In the genomic region with DNA sequence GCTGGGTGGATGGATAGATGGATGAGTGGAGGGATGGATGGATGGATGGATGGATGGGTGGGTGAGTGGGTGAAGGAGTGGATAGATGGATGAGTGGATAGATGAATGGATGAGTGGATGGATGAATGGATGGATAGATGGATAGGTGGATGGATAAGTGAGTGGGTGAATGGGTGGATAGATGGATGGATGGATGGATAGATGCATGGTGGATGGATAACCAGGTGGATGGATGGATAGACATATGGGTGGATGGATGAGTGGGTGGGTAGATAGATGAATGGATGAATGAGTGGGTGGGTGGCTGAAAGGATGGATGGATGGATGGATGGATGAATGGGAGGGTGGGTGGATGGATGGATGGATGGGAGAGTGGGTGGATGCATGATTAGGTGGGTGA, we compare ENCODE assay signal across 2 cellular contexts.
TF ChIP-seq lines count a peak whose summit lies in the region.

No MANE protein-coding gene starts in this region.

TF ChIP-seq in HEK293, 187 proteins besides CTCF, POLR2A, EP300 and RAD21:
- TF ChIP-seq, protein P1, sequence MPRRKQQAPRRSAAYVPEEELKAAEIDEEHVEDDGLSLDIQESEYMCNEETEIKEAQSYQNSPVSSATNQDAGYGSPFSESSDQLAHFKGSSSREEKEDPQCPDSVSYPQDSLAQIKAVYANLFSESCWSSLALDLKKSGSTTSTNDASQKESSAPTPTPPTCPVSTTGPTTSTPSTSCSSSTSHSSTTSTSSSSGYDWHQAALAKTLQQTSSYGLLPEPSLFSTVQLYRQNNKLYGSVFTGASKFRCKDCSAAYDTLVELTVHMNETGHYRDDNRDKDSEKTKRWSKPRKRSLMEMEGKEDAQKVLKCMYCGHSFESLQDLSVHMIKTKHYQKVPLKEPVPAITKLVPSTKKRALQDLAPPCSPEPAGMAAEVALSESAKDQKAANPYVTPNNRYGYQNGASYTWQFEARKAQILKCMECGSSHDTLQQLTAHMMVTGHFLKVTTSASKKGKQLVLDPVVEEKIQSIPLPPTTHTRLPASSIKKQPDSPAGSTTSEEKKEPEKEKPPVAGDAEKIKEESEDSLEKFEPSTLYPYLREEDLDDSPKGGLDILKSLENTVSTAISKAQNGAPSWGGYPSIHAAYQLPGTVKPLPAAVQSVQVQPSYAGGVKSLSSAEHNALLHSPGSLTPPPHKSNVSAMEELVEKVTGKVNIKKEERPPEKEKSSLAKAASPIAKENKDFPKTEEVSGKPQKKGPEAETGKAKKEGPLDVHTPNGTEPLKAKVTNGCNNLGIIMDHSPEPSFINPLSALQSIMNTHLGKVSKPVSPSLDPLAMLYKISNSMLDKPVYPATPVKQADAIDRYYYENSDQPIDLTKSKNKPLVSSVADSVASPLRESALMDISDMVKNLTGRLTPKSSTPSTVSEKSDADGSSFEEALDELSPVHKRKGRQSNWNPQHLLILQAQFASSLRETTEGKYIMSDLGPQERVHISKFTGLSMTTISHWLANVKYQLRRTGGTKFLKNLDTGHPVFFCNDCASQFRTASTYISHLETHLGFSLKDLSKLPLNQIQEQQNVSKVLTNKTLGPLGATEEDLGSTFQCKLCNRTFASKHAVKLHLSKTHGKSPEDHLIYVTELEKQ (tag by site-specific recombination; IDR thresholded peaks at IDR 0.05; ENCODE audit: borderline replicate concordance): no peak
- TF ChIP-seq, protein P2, sequence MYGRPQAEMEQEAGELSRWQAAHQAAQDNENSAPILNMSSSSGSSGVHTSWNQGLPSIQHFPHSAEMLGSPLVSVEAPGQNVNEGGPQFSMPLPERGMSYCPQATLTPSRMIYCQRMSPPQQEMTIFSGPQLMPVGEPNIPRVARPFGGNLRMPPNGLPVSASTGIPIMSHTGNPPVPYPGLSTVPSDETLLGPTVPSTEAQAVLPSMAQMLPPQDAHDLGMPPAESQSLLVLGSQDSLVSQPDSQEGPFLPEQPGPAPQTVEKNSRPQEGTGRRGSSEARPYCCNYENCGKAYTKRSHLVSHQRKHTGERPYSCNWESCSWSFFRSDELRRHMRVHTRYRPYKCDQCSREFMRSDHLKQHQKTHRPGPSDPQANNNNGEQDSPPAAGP (tag by site-specific recombination; IDR thresholded peaks at IDR 0.05): no peak
- no peak for TF ChIP-seq YY2 (tag by site-specific recombination; IDR thresholded peaks at IDR 0.05)
- TF ChIP-seq ZNF776 (tag by site-specific recombination; IDR thresholded peaks at IDR 0.05; ENCODE audit: borderline replicate concordance): no peak
- TF ChIP-seq ZNF324 (tag by site-specific recombination; IDR thresholded peaks at IDR 0.05): no peak
- TF ChIP-seq, protein P3, sequence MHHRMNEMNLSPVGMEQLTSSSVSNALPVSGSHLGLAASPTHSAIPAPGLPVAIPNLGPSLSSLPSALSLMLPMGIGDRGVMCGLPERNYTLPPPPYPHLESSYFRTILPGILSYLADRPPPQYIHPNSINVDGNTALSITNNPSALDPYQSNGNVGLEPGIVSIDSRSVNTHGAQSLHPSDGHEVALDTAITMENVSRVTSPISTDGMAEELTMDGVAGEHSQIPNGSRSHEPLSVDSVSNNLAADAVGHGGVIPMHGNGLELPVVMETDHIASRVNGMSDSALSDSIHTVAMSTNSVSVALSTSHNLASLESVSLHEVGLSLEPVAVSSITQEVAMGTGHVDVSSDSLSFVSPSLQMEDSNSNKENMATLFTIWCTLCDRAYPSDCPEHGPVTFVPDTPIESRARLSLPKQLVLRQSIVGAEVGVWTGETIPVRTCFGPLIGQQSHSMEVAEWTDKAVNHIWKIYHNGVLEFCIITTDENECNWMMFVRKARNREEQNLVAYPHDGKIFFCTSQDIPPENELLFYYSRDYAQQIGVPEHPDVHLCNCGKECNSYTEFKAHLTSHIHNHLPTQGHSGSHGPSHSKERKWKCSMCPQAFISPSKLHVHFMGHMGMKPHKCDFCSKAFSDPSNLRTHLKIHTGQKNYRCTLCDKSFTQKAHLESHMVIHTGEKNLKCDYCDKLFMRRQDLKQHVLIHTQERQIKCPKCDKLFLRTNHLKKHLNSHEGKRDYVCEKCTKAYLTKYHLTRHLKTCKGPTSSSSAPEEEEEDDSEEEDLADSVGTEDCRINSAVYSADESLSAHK (tag by site-specific recombination; IDR thresholded peaks at IDR 0.05): no peak
- TF ChIP-seq SCRT1 (tag by site-specific recombination; IDR thresholded peaks at IDR 0.05; ENCODE audit: borderline replicate concordance): no peak
- peak; percentile 14; the same call in 1 of the 2 replicates for TF ChIP-seq ZNF366 (tag by site-specific recombination; conservative IDR thresholded peaks at IDR 0.05)
- no peak for TF ChIP-seq ZNF510 (tag by site-specific recombination; IDR thresholded peaks at IDR 0.05; ENCODE audit: insufficient replicate concordance)
- TF ChIP-seq ZNF521 (tag by site-specific recombination; IDR thresholded peaks at IDR 0.05): no peak
- TF ChIP-seq MEIS1 (CRISPR knock-in tag; IDR thresholded peaks at IDR 0.05; ENCODE audit: borderline replicate concordance): no peak
- TF ChIP-seq, protein P4, sequence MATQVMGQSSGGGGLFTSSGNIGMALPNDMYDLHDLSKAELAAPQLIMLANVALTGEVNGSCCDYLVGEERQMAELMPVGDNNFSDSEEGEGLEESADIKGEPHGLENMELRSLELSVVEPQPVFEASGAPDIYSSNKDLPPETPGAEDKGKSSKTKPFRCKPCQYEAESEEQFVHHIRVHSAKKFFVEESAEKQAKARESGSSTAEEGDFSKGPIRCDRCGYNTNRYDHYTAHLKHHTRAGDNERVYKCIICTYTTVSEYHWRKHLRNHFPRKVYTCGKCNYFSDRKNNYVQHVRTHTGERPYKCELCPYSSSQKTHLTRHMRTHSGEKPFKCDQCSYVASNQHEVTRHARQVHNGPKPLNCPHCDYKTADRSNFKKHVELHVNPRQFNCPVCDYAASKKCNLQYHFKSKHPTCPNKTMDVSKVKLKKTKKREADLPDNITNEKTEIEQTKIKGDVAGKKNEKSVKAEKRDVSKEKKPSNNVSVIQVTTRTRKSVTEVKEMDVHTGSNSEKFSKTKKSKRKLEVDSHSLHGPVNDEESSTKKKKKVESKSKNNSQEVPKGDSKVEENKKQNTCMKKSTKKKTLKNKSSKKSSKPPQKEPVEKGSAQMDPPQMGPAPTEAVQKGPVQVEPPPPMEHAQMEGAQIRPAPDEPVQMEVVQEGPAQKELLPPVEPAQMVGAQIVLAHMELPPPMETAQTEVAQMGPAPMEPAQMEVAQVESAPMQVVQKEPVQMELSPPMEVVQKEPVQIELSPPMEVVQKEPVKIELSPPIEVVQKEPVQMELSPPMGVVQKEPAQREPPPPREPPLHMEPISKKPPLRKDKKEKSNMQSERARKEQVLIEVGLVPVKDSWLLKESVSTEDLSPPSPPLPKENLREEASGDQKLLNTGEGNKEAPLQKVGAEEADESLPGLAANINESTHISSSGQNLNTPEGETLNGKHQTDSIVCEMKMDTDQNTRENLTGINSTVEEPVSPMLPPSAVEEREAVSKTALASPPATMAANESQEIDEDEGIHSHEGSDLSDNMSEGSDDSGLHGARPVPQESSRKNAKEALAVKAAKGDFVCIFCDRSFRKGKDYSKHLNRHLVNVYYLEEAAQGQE (tag by site-specific recombination; IDR thresholded peaks at IDR 0.05): no peak
- TF ChIP-seq ZNF544 (tag by site-specific recombination; IDR thresholded peaks at IDR 0.05): no peak
- TF ChIP-seq ZBTB17 (tag by site-specific recombination; IDR thresholded peaks at IDR 0.05): peak; percentile 80
- TF ChIP-seq ZNF514 (tag by site-specific recombination; IDR thresholded peaks at IDR 0.05): no peak
- no peak for TF ChIP-seq ZNF404 (tag by site-specific recombination; IDR thresholded peaks at IDR 0.05)

TF ChIP-seq in K562, 482 proteins besides CTCF, POLR2A, EP300 and RAD21 (continued from another document):
- TF ChIP-seq, protein P5, sequence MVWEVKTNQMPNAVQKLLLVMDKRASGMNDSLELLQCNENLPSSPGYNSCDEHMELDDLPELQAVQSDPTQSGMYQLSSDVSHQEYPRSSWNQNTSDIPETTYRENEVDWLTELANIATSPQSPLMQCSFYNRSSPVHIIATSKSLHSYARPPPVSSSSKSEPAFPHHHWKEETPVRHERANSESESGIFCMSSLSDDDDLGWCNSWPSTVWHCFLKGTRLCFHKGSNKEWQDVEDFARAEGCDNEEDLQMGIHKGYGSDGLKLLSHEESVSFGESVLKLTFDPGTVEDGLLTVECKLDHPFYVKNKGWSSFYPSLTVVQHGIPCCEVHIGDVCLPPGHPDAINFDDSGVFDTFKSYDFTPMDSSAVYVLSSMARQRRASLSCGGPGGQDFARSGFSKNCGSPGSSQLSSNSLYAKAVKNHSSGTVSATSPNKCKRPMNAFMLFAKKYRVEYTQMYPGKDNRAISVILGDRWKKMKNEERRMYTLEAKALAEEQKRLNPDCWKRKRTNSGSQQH (CRISPR knock-in tag; IDR thresholded peaks at IDR 0.05): peak; percentile 76; the same call in 1 of the 2 replicates
- TF ChIP-seq, protein P6, sequence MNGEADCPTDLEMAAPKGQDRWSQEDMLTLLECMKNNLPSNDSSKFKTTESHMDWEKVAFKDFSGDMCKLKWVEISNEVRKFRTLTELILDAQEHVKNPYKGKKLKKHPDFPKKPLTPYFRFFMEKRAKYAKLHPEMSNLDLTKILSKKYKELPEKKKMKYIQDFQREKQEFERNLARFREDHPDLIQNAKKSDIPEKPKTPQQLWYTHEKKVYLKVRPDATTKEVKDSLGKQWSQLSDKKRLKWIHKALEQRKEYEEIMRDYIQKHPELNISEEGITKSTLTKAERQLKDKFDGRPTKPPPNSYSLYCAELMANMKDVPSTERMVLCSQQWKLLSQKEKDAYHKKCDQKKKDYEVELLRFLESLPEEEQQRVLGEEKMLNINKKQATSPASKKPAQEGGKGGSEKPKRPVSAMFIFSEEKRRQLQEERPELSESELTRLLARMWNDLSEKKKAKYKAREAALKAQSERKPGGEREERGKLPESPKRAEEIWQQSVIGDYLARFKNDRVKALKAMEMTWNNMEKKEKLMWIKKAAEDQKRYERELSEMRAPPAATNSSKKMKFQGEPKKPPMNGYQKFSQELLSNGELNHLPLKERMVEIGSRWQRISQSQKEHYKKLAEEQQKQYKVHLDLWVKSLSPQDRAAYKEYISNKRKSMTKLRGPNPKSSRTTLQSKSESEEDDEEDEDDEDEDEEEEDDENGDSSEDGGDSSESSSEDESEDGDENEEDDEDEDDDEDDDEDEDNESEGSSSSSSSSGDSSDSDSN (IDR thresholded peaks at IDR 0.05; ENCODE audit: borderline replicate concordance in 1 of 2, low read depth in 2 of 2, low read length in 2 of 2): no peak
- TF ChIP-seq OTX1 (CRISPR knock-in tag; IDR thresholded peaks at IDR 0.05) (0 out of 2 replicates have a peak, but pooled peaks have one; percentile 19), EGR1 (conservative IDR thresholded peaks at IDR 0.05) (0 out of 2 replicates have a peak, but pooled peaks have one; percentile 28), CEBPB (tag; IDR thresholded peaks at IDR 0.05) (no peak), HMG20B (CRISPR knock-in tag; IDR thresholded peaks at IDR 0.05) (no peak), PML (IDR thresholded peaks at IDR 0.05; ENCODE audit: low read length) (no peak), ASH1L (IDR thresholded peaks at IDR 0.05; ENCODE audit: borderline replicate concordance, low read depth, partially characterized antibody) (no peak), TRIM28 (IDR thresholded peaks at IDR 0.05) (no peak), EHMT2 (IDR thresholded peaks at IDR 0.05) (peak; percentile 14; the same call in 1 of the 2 replicates), ZFP36 (IDR thresholded peaks at IDR 0.05; ENCODE audit: low read depth, low read length, partially characterized antibody) (no peak), ZNF165 (CRISPR knock-in tag; IDR thresholded peaks at IDR 0.05; ENCODE audit: borderline replicate concordance) (no peak), BCL6 (CRISPR knock-in tag; IDR thresholded peaks at IDR 0.05) (no peak), ZNF668 (CRISPR knock-in tag; IDR thresholded peaks at IDR 0.05) (no peak), LCOR (CRISPR knock-in tag; IDR thresholded peaks at IDR 0.05) (no peak), MYBL2 (IDR thresholded peaks at IDR 0.05; ENCODE audit: low read depth) (no peak), MYBL2 (CRISPR knock-in tag; IDR thresholded peaks at IDR 0.05; ENCODE audit: borderline replicate concordance) (no peak), ZNF778 (CRISPR knock-in tag; IDR thresholded peaks at IDR 0.05) (no peak), ZNF140 (CRISPR knock-in tag; IDR thresholded peaks at IDR 0.05) (no peak), NR4A1 (CRISPR knock-in tag; IDR thresholded peaks at IDR 0.05) (no peak), NR4A1 (tag; IDR thresholded peaks at IDR 0.05) (no peak), ZNF830 (CRISPR knock-in tag; IDR thresholded peaks at IDR 0.05) (no peak)
- TF ChIP-seq, protein P7, sequence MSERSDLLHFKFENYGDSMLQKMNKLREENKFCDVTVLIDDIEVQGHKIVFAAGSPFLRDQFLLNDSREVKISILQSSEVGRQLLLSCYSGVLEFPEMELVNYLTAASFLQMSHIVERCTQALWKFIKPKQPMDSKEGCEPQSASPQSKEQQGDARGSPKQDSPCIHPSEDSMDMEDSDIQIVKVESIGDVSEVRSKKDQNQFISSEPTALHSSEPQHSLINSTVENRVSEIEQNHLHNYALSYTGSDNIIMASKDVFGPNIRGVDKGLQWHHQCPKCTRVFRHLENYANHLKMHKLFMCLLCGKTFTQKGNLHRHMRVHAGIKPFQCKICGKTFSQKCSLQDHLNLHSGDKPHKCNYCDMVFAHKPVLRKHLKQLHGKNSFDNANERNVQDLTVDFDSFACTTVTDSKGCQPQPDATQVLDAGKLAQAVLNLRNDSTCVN (CRISPR knock-in tag; IDR thresholded peaks at IDR 0.05): peak; percentile 14; the same call in 1 of the 2 replicates
